In genomic region chr19:33948651-33949335, GRCh38 we compare ENCODE assay signal across 27 cellular contexts.
"Had no signal": no experiment of that assay in that cellular context is flagged by ENCODE, and none has a peak within 500 bp of the region (broad histone marks: within the 10 kb centered on the region; RNA-seq: fewer than 3 reads in every experiment).

No MANE protein-coding gene starts in this region.

- H3K4me3 Mint-ChIP-seq: activated CD4-positive, alpha-beta memory T cell treated with anti-CD3 and anti-CD28 coated beads for 36 hours; activated CD4-positive, alpha-beta T cell treated with anti-CD3 and anti-CD28 coated beads, Interleukin-2, amount 10 ng/mL, durations not matched to agents 7 days and 5 days; activated naive CD8-positive, alpha-beta T cell treated with anti-CD3 and anti-CD28 coated beads, Interleukin-2, amount 50 U/mL, for 24 hours; activated T-cell treated with anti-CD3 and anti-CD28 coated beads, Interleukin-2, amount 50 U/mL, for 4 hours had no signal

- H3K9me3 Mint-ChIP-seq: activated CD4-positive, alpha-beta memory T cell treated with anti-CD3 and anti-CD28 coated beads for 36 hours; activated CD4-positive, alpha-beta T cell treated with anti-CD3 and anti-CD28 coated beads, Interleukin-2, amount 10 ng/mL, durations not matched to agents 7 days and 5 days; activated naive CD4-positive, alpha-beta T cell treated with anti-CD3 and anti-CD28 coated beads, Interleukin-2, amount 50 U/mL, for 72 hours; activated naive CD8-positive, alpha-beta T cell treated with anti-CD3 and anti-CD28 coated beads, Interleukin-2, amount 50 U/mL, for 24 hours; activated T-cell treated with anti-CD3 and anti-CD28 coated beads, Interleukin-2, amount 50 U/mL, for 4 hours had no signal

- H3K27ac ChIP-seq: ascending aorta, body of pancreas, KMS-11, SK-N-MC, VCaP had no signal

- H3K36me3 ChIP-seq: ascending aorta had no signal

- H3K9ac ChIP-seq: KMS-11 had no signal

- H3K4me2 ChIP-seq: KMS-11 had no signal

- H3K27ac Mint-ChIP-seq: activated CD4-positive, alpha-beta memory T cell treated with anti-CD3 and anti-CD28 coated beads for 36 hours; activated CD4-positive, alpha-beta T cell treated with anti-CD3 and anti-CD28 coated beads, Interleukin-2, amount 10 ng/mL, durations not matched to agents 7 days and 5 days; activated naive CD4-positive, alpha-beta T cell treated with anti-CD3 and anti-CD28 coated beads, Interleukin-2, amount 50 U/mL, for 72 hours; activated naive CD8-positive, alpha-beta T cell treated with anti-CD3 and anti-CD28 coated beads, Interleukin-2, amount 50 U/mL, for 24 hours had no signal

- H3K27me3 ChIP-seq: ascending aorta, body of pancreas had no signal

- ATAC-seq: activated naive CD4-positive, alpha-beta T cell treated with anti-CD3 and anti-CD28 coated beads, Interleukin-2, amount 50 U/mL, for 72 hours; activated naive CD8-positive, alpha-beta T cell treated with anti-CD3 and anti-CD28 coated beads, Interleukin-2, amount 50 U/mL, for 24 hours; activated T-cell treated with anti-CD3 and anti-CD28 coated beads, Interleukin-2, amount 50 U/mL, for 4 hours; body of pancreas; Right ventricle myocardium inferior had no signal

- H3K36me3 Mint-ChIP-seq: activated CD4-positive, alpha-beta memory T cell treated with anti-CD3 and anti-CD28 coated beads for 36 hours; activated naive CD4-positive, alpha-beta T cell treated with anti-CD3 and anti-CD28 coated beads, Interleukin-2, amount 50 U/mL, for 72 hours had no signal

- H3K4me1 Mint-ChIP-seq: activated CD4-positive, alpha-beta T cell treated with anti-CD3 and anti-CD28 coated beads, Interleukin-2, amount 10 ng/mL, durations not matched to agents 7 days and 5 days; activated naive CD8-positive, alpha-beta T cell treated with anti-CD3 and anti-CD28 coated beads, Interleukin-2, amount 50 U/mL, for 24 hours had no signal

- H3K9me3 ChIP-seq: ascending aorta, body of pancreas had no signal

- DNase-seq: activated CD4-positive, alpha-beta memory T cell treated with anti-CD3 and anti-CD28 coated beads for 36 hours; activated CD4-positive, alpha-beta T cell treated with anti-CD3 and anti-CD28 coated beads, Interleukin-2, amount 10 ng/mL, durations not matched to agents 7 days and 5 days; activated CD4-positive, CD25-positive, alpha-beta regulatory T cell; activated CD8-positive, alpha-beta memory T cell treated with anti-CD3 and anti-CD28 coated beads for 24 hours; activated effector memory CD4-positive, alpha-beta T cell treated with anti-CD3 and anti-CD28 coated beads, Interleukin-2, amount 50 U/mL, for 16 hours; activated naive CD4-positive, alpha-beta T cell treated with Interleukin-2 at 50 U/mL for 16 hours; activated naive CD8-positive, alpha-beta T cell treated with anti-CD3 and anti-CD28 coated beads, Interleukin-2, amount 50 U/mL, for 24 hours; activated T-cell treated with anti-CD3 and anti-CD28 coated beads, Interleukin-2, amount 50 U/mL, for 4 hours; amniotic stem cell; body of pancreas; NCI-H1092 treated with DMSO at 0.1 percent for 48 hours; NCI-H1417 treated with DMSO at 0.1 percent for 48 hours; NCI-H1694; NCI-H2029; NCI-H2107; NCI-H2171 treated with DMSO at 0.1 percent for 48 hours; NCI-H226; NCI-H526 treated with DMSO at 0.1 percent for 48 hours; NCI-H82; RPMI8226; T-helper 1 cell had no signal

- H3K4me3 ChIP-seq: ascending aorta, body of pancreas, SK-N-MC had no signal

- H3K4me1 ChIP-seq: ascending aorta, body of pancreas had no signal
